Comparison of ENCODE assay signal across 1 cellular context in the genomic region with DNA sequence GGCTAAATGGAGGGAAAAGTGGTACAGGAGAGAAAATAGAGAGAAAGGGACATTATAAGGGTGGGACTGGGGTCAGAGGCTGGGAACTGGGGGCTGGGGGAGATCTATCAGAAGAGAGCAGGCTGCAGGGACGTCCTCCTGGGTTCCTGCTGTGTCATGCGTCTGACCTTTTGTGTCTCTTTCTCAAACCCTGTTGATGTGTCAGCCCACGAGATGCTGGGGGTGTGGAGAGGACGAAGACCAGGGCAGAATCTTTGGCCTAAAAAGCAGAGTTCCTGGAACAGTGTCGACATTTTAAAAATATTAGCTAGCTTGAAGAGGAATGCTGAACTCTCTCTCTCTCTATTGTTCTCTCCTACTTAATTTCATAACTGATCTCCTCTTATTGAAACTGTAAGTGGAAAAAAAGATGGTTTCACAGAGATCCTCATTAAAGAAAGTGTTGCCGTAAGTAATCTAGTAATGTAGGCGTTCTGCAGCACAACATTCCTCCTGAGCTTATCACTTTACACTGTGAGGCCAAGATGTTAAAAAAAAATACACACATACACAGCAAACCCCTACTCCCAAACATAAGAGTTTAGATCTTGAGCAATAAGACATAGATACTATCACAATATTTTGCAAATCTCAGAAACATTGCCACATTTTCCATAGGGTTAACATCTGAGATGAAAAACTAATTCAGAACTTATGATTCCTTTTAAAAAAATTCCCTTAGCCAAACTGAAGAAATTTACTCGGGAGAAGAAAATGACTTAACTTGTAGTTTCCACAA.
TF ChIP-seq lines count a peak whose summit lies in the region.

No MANE protein-coding gene starts in this region.

TF ChIP-seq in K562, 482 proteins besides CTCF, POLR2A, EP300 and RAD21 (continued from another document and continues in another):
- TF ChIP-seq, protein P1, sequence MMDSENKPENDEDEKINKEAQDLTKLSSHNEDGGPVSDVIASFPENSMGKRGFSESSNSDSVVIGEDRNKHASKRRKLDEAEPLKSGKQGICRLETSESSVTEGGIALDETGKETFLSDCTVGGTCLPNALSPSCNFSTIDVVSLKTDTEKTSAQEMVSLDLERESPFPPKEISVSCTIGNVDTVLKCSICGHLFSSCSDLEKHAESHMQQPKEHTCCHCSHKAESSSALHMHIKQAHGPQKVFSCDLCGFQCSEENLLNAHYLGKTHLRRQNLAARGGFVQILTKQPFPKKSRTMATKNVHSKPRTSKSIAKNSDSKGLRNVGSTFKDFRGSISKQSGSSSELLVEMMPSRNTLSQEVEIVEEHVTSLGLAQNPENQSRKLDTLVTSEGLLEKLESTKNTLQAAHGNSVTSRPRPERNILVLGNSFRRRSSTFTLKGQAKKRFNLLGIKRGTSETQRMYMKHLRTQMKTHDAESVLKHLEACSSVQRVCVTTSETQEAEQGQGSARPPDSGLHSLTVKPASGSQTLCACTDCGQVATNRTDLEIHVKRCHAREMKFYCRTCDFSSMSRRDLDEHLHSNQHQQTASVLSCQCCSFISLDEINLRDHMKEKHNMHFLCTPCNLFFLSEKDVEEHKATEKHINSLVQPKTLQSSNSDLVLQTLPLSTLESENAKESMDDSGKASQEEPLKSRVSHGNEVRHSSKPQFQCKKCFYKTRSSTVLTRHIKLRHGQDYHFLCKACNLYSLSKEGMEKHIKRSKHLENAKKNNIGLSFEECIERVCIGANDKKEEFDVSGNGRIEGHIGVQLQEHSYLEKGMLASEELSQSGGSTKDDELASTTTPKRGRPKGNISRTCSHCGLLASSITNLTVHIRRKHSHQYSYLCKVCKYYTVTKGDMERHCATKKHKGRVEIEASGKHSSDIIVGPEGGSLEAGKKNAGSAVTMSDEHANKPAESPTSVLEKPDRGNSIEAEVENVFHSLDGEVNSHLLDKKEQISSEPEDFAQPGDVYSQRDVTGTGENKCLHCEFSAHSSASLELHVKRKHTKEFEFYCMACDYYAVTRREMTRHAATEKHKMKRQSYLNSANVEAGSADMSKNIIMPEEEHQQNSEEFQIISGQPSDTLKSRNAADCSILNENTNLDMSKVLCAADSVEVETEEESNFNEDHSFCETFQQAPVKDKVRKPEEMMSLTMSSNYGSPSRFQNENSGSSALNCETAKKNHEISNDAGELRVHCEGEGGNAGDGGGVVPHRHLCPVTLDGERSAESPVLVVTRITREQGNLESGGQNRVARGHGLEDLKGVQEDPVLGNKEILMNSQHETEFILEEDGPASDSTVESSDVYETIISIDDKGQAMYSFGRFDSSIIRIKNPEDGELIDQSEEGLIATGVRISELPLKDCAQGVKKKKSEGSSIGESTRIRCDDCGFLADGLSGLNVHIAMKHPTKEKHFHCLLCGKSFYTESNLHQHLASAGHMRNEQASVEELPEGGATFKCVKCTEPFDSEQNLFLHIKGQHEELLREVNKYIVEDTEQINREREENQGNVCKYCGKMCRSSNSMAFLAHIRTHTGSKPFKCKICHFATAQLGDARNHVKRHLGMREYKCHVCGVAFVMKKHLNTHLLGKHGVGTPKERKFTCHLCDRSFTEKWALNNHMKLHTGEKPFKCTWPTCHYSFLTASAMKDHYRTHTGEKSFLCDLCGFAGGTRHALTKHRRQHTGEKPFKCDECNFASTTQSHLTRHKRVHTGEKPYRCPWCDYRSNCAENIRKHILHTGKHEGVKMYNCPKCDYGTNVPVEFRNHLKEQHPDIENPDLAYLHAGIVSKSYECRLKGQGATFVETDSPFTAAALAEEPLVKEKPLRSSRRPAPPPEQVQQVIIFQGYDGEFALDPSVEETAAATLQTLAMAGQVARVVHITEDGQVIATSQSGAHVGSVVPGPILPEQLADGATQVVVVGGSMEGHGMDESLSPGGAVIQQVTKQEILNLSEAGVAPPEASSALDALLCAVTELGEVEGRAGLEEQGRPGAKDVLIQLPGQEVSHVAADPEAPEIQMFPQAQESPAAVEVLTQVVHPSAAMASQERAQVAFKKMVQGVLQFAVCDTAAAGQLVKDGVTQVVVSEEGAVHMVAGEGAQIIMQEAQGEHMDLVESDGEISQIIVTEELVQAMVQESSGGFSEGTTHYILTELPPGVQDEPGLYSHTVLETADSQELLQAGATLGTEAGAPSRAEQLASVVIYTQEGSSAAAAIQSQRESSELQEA (IDR thresholded peaks at IDR 0.05; ENCODE audit: low read depth), result no peak
- no peak for TF ChIP-seq SRSF9 (IDR thresholded peaks at IDR 0.05; ENCODE audit: borderline replicate concordance, low read depth, low read length)
- TF ChIP-seq ZBTB8A (IDR thresholded peaks at IDR 0.05; ENCODE audit: partially characterized antibody), result no peak
- TF ChIP-seq, protein P2, sequence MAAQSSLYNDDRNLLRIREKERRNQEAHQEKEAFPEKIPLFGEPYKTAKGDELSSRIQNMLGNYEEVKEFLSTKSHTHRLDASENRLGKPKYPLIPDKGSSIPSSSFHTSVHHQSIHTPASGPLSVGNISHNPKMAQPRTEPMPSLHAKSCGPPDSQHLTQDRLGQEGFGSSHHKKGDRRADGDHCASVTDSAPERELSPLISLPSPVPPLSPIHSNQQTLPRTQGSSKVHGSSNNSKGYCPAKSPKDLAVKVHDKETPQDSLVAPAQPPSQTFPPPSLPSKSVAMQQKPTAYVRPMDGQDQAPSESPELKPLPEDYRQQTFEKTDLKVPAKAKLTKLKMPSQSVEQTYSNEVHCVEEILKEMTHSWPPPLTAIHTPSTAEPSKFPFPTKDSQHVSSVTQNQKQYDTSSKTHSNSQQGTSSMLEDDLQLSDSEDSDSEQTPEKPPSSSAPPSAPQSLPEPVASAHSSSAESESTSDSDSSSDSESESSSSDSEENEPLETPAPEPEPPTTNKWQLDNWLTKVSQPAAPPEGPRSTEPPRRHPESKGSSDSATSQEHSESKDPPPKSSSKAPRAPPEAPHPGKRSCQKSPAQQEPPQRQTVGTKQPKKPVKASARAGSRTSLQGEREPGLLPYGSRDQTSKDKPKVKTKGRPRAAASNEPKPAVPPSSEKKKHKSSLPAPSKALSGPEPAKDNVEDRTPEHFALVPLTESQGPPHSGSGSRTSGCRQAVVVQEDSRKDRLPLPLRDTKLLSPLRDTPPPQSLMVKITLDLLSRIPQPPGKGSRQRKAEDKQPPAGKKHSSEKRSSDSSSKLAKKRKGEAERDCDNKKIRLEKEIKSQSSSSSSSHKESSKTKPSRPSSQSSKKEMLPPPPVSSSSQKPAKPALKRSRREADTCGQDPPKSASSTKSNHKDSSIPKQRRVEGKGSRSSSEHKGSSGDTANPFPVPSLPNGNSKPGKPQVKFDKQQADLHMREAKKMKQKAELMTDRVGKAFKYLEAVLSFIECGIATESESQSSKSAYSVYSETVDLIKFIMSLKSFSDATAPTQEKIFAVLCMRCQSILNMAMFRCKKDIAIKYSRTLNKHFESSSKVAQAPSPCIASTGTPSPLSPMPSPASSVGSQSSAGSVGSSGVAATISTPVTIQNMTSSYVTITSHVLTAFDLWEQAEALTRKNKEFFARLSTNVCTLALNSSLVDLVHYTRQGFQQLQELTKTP (IDR thresholded peaks at IDR 0.05; ENCODE audit: low read depth in 1 of 2, partially characterized antibody in 2 of 2), result peak in 1 of 2 experiments; percentile 24
- peak; percentile 64; the same call in 1 of the 2 replicates for TF ChIP-seq MAFK (IDR thresholded peaks at IDR 0.05; ENCODE audit: low read length)
- peak; percentile 89 for TF ChIP-seq C11orf30 (IDR thresholded peaks at IDR 0.05; ENCODE audit: low read depth)
- TF ChIP-seq, protein P3, sequence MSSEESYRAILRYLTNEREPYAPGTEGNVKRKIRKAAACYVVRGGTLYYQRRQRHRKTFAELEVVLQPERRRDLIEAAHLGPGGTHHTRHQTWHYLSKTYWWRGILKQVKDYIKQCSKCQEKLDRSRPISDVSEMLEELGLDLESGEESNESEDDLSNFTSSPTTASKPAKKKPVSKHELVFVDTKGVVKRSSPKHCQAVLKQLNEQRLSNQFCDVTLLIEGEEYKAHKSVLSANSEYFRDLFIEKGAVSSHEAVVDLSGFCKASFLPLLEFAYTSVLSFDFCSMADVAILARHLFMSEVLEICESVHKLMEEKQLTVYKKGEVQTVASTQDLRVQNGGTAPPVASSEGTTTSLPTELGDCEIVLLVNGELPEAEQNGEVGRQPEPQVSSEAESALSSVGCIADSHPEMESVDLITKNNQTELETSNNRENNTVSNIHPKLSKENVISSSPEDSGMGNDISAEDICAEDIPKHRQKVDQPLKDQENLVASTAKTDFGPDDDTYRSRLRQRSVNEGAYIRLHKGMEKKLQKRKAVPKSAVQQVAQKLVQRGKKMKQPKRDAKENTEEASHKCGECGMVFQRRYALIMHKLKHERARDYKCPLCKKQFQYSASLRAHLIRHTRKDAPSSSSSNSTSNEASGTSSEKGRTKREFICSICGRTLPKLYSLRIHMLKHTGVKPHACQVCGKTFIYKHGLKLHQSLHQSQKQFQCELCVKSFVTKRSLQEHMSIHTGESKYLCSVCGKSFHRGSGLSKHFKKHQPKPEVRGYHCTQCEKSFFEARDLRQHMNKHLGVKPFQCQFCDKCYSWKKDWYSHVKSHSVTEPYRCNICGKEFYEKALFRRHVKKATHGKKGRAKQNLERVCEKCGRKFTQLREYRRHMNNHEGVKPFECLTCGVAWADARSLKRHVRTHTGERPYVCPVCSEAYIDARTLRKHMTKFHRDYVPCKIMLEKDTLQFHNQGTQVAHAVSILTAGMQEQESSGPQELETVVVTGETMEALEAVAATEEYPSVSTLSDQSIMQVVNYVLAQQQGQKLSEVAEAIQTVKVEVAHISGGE (CRISPR knock-in tag; IDR thresholded peaks at IDR 0.05), result peak in 1 of 3 experiments; percentile 7; a peak in 1 of 6 replicates
- TF ChIP-seq CBX1 (IDR thresholded peaks at IDR 0.05; ENCODE audit: low read depth), result no peak
- TF ChIP-seq TAF7 (tag; IDR thresholded peaks at IDR 0.05), result no peak
- TF ChIP-seq HDAC8 (tag; IDR thresholded peaks at IDR 0.05), result no peak
- no peak for TF ChIP-seq DACH1 (IDR thresholded peaks at IDR 0.05; ENCODE audit: partially characterized antibody)
- 0 out of 2 replicates have a peak, but pooled peaks have one; percentile 33 for TF ChIP-seq KLF6 (CRISPR knock-in tag; IDR thresholded peaks at IDR 0.05; ENCODE audit: borderline replicate concordance)
- peak; percentile 67; the same call in 1 of the 2 replicates for TF ChIP-seq JUND (IDR thresholded peaks at IDR 0.05; ENCODE audit: borderline replicate concordance, low read depth, low read length)
- peak; percentile 72; the same call in 1 of the 3 replicates for TF ChIP-seq JUND (tag; IDR thresholded peaks at IDR 0.05; ENCODE audit: borderline replicate concordance, low read depth, low read length)
- peak; percentile 82 for TF ChIP-seq CBFA2T3 (IDR thresholded peaks at IDR 0.05)
- no peak for TF ChIP-seq PURB (CRISPR knock-in tag; IDR thresholded peaks at IDR 0.05; ENCODE audit: low read depth)
- no peak for TF ChIP-seq HSF4 (CRISPR knock-in tag; IDR thresholded peaks at IDR 0.05; ENCODE audit: borderline replicate concordance)
- no peak for TF ChIP-seq MEF2A (IDR thresholded peaks at IDR 0.05; ENCODE audit: control insufficient read depth, low read depth, low read length)
- TF ChIP-seq HNRNPH1 (optimal IDR thresholded peaks at IDR 0.05; ENCODE audit: low read depth, low read length), result no peak
- TF ChIP-seq SMARCC2 (IDR thresholded peaks at IDR 0.05; ENCODE audit: low read depth), result 0 out of 2 replicates have a peak, but pooled peaks have one; percentile 19
- TF ChIP-seq, protein P4, sequence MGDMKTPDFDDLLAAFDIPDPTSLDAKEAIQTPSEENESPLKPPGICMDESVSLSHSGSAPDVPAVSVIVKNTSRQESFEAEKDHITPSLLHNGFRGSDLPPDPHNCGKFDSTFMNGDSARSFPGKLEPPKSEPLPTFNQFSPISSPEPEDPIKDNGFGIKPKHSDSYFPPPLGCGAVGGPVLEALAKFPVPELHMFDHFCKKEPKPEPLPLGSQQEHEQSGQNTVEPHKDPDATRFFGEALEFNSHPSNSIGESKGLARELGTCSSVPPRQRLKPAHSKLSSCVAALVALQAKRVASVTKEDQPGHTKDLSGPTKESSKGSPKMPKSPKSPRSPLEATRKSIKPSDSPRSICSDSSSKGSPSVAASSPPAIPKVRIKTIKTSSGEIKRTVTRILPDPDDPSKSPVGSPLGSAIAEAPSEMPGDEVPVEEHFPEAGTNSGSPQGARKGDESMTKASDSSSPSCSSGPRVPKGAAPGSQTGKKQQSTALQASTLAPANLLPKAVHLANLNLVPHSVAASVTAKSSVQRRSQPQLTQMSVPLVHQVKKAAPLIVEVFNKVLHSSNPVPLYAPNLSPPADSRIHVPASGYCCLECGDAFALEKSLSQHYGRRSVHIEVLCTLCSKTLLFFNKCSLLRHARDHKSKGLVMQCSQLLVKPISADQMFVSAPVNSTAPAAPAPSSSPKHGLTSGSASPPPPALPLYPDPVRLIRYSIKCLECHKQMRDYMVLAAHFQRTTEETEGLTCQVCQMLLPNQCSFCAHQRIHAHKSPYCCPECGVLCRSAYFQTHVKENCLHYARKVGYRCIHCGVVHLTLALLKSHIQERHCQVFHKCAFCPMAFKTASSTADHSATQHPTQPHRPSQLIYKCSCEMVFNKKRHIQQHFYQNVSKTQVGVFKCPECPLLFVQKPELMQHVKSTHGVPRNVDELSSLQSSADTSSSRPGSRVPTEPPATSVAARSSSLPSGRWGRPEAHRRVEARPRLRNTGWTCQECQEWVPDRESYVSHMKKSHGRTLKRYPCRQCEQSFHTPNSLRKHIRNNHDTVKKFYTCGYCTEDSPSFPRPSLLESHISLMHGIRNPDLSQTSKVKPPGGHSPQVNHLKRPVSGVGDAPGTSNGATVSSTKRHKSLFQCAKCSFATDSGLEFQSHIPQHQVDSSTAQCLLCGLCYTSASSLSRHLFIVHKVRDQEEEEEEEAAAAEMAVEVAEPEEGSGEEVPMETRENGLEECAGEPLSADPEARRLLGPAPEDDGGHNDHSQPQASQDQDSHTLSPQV (IDR thresholded peaks at IDR 0.05), result peak; percentile 95
- TF ChIP-seq HMG20A (CRISPR knock-in tag; conservative IDR thresholded peaks at IDR 0.05), result no peak
- no peak for TF ChIP-seq RBM14 (IDR thresholded peaks at IDR 0.05; ENCODE audit: borderline replicate concordance, insufficient read depth, low read depth, low read length)
- TF ChIP-seq, protein P5, sequence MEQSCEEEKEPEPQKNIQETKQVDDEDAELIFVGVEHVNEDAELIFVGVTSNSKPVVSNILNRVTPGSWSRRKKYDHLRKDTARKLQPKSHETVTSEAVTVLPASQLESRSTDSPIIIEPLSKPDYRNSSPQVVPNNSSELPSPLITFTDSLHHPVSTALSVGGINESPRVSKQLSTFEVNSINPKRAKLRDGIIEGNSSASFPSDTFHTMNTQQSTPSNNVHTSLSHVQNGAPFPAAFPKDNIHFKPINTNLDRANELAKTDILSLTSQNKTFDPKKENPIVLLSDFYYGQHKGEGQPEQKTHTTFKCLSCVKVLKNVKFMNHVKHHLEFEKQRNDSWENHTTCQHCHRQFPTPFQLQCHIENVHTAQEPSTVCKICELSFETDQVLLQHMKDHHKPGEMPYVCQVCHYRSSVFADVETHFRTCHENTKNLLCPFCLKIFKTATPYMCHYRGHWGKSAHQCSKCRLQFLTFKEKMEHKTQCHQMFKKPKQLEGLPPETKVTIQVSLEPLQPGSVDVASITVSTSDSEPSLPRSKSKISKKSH (CRISPR knock-in tag; IDR thresholded peaks at IDR 0.05), result no peak
- TF ChIP-seq, protein P6, sequence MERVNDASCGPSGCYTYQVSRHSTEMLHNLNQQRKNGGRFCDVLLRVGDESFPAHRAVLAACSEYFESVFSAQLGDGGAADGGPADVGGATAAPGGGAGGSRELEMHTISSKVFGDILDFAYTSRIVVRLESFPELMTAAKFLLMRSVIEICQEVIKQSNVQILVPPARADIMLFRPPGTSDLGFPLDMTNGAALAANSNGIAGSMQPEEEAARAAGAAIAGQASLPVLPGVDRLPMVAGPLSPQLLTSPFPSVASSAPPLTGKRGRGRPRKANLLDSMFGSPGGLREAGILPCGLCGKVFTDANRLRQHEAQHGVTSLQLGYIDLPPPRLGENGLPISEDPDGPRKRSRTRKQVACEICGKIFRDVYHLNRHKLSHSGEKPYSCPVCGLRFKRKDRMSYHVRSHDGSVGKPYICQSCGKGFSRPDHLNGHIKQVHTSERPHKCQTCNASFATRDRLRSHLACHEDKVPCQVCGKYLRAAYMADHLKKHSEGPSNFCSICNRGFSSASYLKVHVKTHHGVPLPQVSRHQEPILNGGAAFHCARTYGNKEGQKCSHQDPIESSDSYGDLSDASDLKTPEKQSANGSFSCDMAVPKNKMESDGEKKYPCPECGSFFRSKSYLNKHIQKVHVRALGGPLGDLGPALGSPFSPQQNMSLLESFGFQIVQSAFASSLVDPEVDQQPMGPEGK (CRISPR knock-in tag; IDR thresholded peaks at IDR 0.05; ENCODE audit: borderline replicate concordance), result no peak
